ENCODE assay signal across 8 cellular contexts in genomic region chr10:50659865-50660730, GRCh38. TPM values are rescaled to one million over a fixed set of nuclear protein-coding genes. Genes with fewer than 3 reads are reported as not detected.
A peak's percentile ranks its signal among the peaks of the same experiment; 100 is the strongest.
DNase-seq lines count a peak whose midpoint lies in the region; ATAC-seq and TF ChIP-seq lines count a peak whose summit lies in the region.
"Not testable (repeated sequence)": the region's sequence is repeated elsewhere in the genome, so short reads cannot be mapped to it uniquely, and the experiment has no call there.

No MANE protein-coding gene starts in this region.

- not testable (repeated sequence) for H3K4me1 Mint-ChIP-seq in stimulated activated naive B cell treated with anti-CD40 and anti-IgM and Interleukin-4, amounts not matched to agents 10 μg/mL and 1 μg/mL and 100 μg/mL, for 72 hours

- intact Hi-C loops in lower lobe of right lung (cut with DNase I) = not testable (repeated sequence)

- H3K36me3 ChIP-seq in lower lobe of right lung = not testable (repeated sequence)

- H3K27ac ChIP-seq in lower lobe of right lung = not testable (repeated sequence)

- not testable (repeated sequence) for H3K4me1 ChIP-seq in lower lobe of right lung

- H3K9me3 ChIP-seq in lower lobe of right lung = not testable (repeated sequence)

- not testable (repeated sequence) for H3K27me3 Mint-ChIP-seq in stimulated activated naive B cell treated with anti-CD40 and anti-IgM and Interleukin-4, amounts not matched to agents 10 μg/mL and 1 μg/mL and 100 μg/mL, for 72 hours

- DNase-seq in EH (ENCODE audit: low read depth) (peak; percentile 25), NCI-H460 (ENCODE audit: extremely low read depth, low read depth) (peak; percentile 44)
- peak; percentile 17 to 55 for DNase-seq in activated CD4-positive, alpha-beta T cell treated with anti-CD3 and anti-CD28 coated beads for 4 hours
- DNase-seq in central memory CD4-positive, alpha-beta T cell = peak; percentile 51
- DNase-seq in lower lobe of right lung; stimulated activated naive B cell treated with anti-CD40 and anti-IgM and Interleukin-4, amounts not matched to agents 10 μg/mL and 1 μg/mL and 100 μg/mL, for 72 hours: not testable (repeated sequence)

- ATAC-seq in GM19468 (IDR thresholded peaks at IDR 0.05; ENCODE audit: extremely low read depth, unreplicated experiment) (peak; percentile 98), HG03280 (IDR thresholded peaks at IDR 0.05; ENCODE audit: unreplicated experiment) (peak; percentile 97), lower lobe of right lung (peak; percentile 32 to 66)
- peak; percentile 76 to 100 for ATAC-seq in stimulated activated naive B cell treated with anti-CD40 and anti-IgM and Interleukin-4, amounts not matched to agents 10 μg/mL and 1 μg/mL and 100 μg/mL, for 72 hours (replicated peaks)

- H3K9me3 Mint-ChIP-seq in stimulated activated naive B cell treated with anti-CD40 and anti-IgM and Interleukin-4, amounts not matched to agents 10 μg/mL and 1 μg/mL and 100 μg/mL, for 72 hours = not testable (repeated sequence)

- H3K4me3 ChIP-seq in lower lobe of right lung = not testable (repeated sequence)

- not testable (repeated sequence) for TF ChIP-seq CTCF in lower lobe of right lung (IDR thresholded peaks at IDR 0.05)

- not testable (repeated sequence) for H3K27me3 ChIP-seq in lower lobe of right lung (ENCODE audit: low read depth)

- H3K36me3 Mint-ChIP-seq in stimulated activated naive B cell treated with anti-CD40 and anti-IgM and Interleukin-4, amounts not matched to agents 10 μg/mL and 1 μg/mL and 100 μg/mL, for 72 hours = not testable (repeated sequence)

- H3K4me3 Mint-ChIP-seq in stimulated activated naive B cell treated with anti-CD40 and anti-IgM and Interleukin-4, amounts not matched to agents 10 μg/mL and 1 μg/mL and 100 μg/mL, for 72 hours = peak overlapping the region; percentile 37 to 87

- H3K27ac Mint-ChIP-seq in stimulated activated naive B cell treated with anti-CD40 and anti-IgM and Interleukin-4, amounts not matched to agents 10 μg/mL and 1 μg/mL and 100 μg/mL, for 72 hours = not testable (repeated sequence)

RNA-seq across cellular contexts. Expression of gene SGMS1, which starts 36.3 kb away (rescaled TPM):
- total RNA-seq in NCI-H460 (2014; rRNA removed; shearing (Covaris generic)) = 52.0 and 58.7 TPM in 2 replicates
- 42.0 and 48.5 TPM in 2 replicates for polyA plus RNA-seq in NCI-H460 (2014; cell fraction: nucleus; rRNA removed)
- total RNA-seq in lower lobe of right lung = 72.3 TPM
